Comparison of ENCODE assay signal across 21 cellular contexts in genomic region chr9:126430124-126430523, GRCh38.
DNase-seq lines count a peak whose midpoint lies in the region; TF ChIP-seq lines count a peak whose summit lies in the region.
"Had no signal": no experiment of that assay in that cellular context is flagged by ENCODE, and none has a peak within 500 bp of the region (broad histone marks: within the 10 kb centered on the region; RNA-seq: fewer than 3 reads in every experiment).

No MANE protein-coding gene starts in this region.

- H3K4me3 ChIP-seq in neural cell (ENCODE audit: low read length) = peak overlapping the region; percentile 33
- H3K4me3 ChIP-seq: BLaER1, Peyer's patch had no signal

- no peak for TF ChIP-seq RAD21 in neural cell (conservative IDR thresholded peaks at IDR 0.05)

- H3K9me2 ChIP-seq in neural cell (ENCODE audit: insufficient read depth, low read length) = no peaks in the 10 kb centered on the region

- H3K27ac ChIP-seq in caudate nucleus (ENCODE audit: low read depth, low read length) (peak overlapping the region; percentile 58), neural cell (ENCODE audit: low read length) (peak overlapping the region; percentile 81)
- H3K27ac ChIP-seq: BLaER1, epithelial cell of prostate, Peyer's patch, WERI-Rb-1 had no signal

- DNase-seq in activated naive CD4-positive, alpha-beta T cell treated with anti-CD3 and anti-CD28 coated beads for 36 hours = no peak
- no peak for DNase-seq in activated naive CD4-positive, alpha-beta T cell (lab: John Stamatoyannopoulos, UW)
- DNase-seq in caudate nucleus (lab: John Stamatoyannopoulos, UW) (no peak), NCI-H345 treated with DMSO at 0.1 percent for 48 hours (lab: John Stamatoyannopoulos, UW; ENCODE audit: unreplicated experiment) (no peak), EL (no peak)
- no peak for DNase-seq in activated CD4-positive, alpha-beta memory T cell treated with anti-CD3 and anti-CD28 coated beads for 36 hours
- DNase-seq: activated CD4-positive, alpha-beta T cell treated with anti-CD3 and anti-CD28 coated beads, Interleukin-2, amount 10 ng/mL, durations not matched to agents 7 days and 5 days; activated T-cell treated with anti-CD3 and anti-CD28 coated beads for 4 hours; DMS79 treated with DMSO at 0.1 percent for 48 hours; left ventricle myocardium superior; NCI-H1092 treated with DMSO at 0.1 percent for 48 hours; NCI-H2081 treated with DMSO at 0.1 percent for 48 hours; Peyer's patch; SHP77 treated with DMSO at 0.1 percent for 48 hours; stimulated activated naive CD8-positive, alpha-beta T cell treated with anti-CD3 and anti-CD28 coated beads, Interleukin-15, amount 100 ng/mL, for 72 hours; T1000; trophoblast cell; WERI-Rb-1 had no signal

- CTCF ChIA-PET in activated naive CD4-positive, alpha-beta T cell treated with anti-CD3 and anti-CD28 coated beads for 36 hours (lab: Charles Lee) = no interaction called here
- CTCF ChIA-PET in activated CD4-positive, alpha-beta memory T cell treated with anti-CD3 and anti-CD28 coated beads for 36 hours (lab: Charles Lee) = interaction anchor here (0.9 kb wide), 1 partner anchor 31 kb away, joined by 3 read pairs; no protein-coding TSS in a partner anchor

- H3K27me3 Mint-ChIP-seq in activated naive CD4-positive, alpha-beta T cell treated with anti-CD3 and anti-CD28 coated beads for 36 hours (ENCODE audit: low read depth) = no peaks in the 10 kb centered on the region
- H3K27me3 Mint-ChIP-seq in activated CD4-positive, alpha-beta memory T cell treated with anti-CD3 and anti-CD28 coated beads for 36 hours = no peaks in the 10 kb centered on the region
- H3K27me3 Mint-ChIP-seq: stimulated activated naive CD8-positive, alpha-beta T cell treated with anti-CD3 and anti-CD28 coated beads, Interleukin-15, amount 100 ng/mL, for 72 hours had no signal

- no peaks in the 10 kb centered on the region for H3K4me1 Mint-ChIP-seq in activated naive CD4-positive, alpha-beta T cell treated with anti-CD3 and anti-CD28 coated beads for 36 hours (ENCODE audit: low read depth)
- H3K4me1 Mint-ChIP-seq in activated CD4-positive, alpha-beta memory T cell treated with anti-CD3 and anti-CD28 coated beads for 36 hours (ENCODE audit: low read depth) = no peaks in the 10 kb centered on the region
- H3K4me1 Mint-ChIP-seq: activated CD4-positive, alpha-beta T cell treated with anti-CD3 and anti-CD28 coated beads, Interleukin-2, amount 10 ng/mL, durations not matched to agents 7 days and 5 days had no signal

- intact Hi-C loops in activated naive CD4-positive, alpha-beta T cell treated with anti-CD3 and anti-CD28 coated beads for 36 hours (cut with micrococcal nuclease) = no loop called here
- intact Hi-C loops in activated CD4-positive, alpha-beta memory T cell treated with anti-CD3 and anti-CD28 coated beads for 36 hours (cut with micrococcal nuclease) = no loop called here

- no peaks in the 10 kb centered on the region for H3K27me3 ChIP-seq in neural cell (ENCODE audit: insufficient read depth, low read depth, low read length)
- H3K27me3 ChIP-seq: BLaER1, Peyer's patch had no signal

- no peaks in the 10 kb centered on the region for H3K36me3 Mint-ChIP-seq in activated naive CD4-positive, alpha-beta T cell treated with anti-CD3 and anti-CD28 coated beads for 36 hours (ENCODE audit: low read depth)
- H3K36me3 Mint-ChIP-seq in activated CD4-positive, alpha-beta memory T cell treated with anti-CD3 and anti-CD28 coated beads for 36 hours = peaks cover 1% of the 10 kb centered on the region

- no peak overlapping the region for H2AFZ ChIP-seq in neural cell (ENCODE audit: low read depth, low read length)

- H3K79me2 ChIP-seq in neural cell (replicated peaks; ENCODE audit: insufficient read depth, low read length) = no peaks in the 10 kb centered on the region

- POLR2A ChIA-PET in activated CD4-positive, alpha-beta memory T cell treated with anti-CD3 and anti-CD28 coated beads for 36 hours (lab: Charles Lee) = no interaction called here

- no peaks in the 10 kb centered on the region for H3F3A ChIP-seq in neural cell (ENCODE audit: insufficient read depth, low read length, poor library complexity, severe bottlenecking)

- peak overlapping the region; percentile 26 for H3K27ac Mint-ChIP-seq in activated naive CD4-positive, alpha-beta T cell treated with anti-CD3 and anti-CD28 coated beads for 36 hours
- H3K27ac Mint-ChIP-seq in activated CD4-positive, alpha-beta memory T cell treated with anti-CD3 and anti-CD28 coated beads for 36 hours = no peak overlapping the region
- H3K27ac Mint-ChIP-seq: activated CD4-positive, alpha-beta T cell treated with anti-CD3 and anti-CD28 coated beads, Interleukin-2, amount 10 ng/mL, durations not matched to agents 7 days and 5 days had no signal

- peak overlapping the region; percentile 46 for H3K9ac ChIP-seq in neural cell (ENCODE audit: low read length)
- H3K9ac ChIP-seq: BLaER1 had no signal

- no peak overlapping the region for H3K4me2 ChIP-seq in neural cell (ENCODE audit: low read length)
- H3K4me2 ChIP-seq: BLaER1 had no signal

- TF ChIP-seq EP300 in neural cell (conservative IDR thresholded peaks at IDR 0.05; ENCODE audit: poor library complexity, severe bottlenecking) = no peak

- H3K36me3 ChIP-seq in neural cell (ENCODE audit: insufficient read depth, low read length) = peaks cover 4% of the 10 kb centered on the region
- H3K36me3 ChIP-seq: BLaER1 had no signal

- no peak overlapping the region for H3K4me3 Mint-ChIP-seq in activated naive CD4-positive, alpha-beta T cell treated with anti-CD3 and anti-CD28 coated beads for 36 hours
- no peak overlapping the region for H3K4me3 Mint-ChIP-seq in activated CD4-positive, alpha-beta memory T cell treated with anti-CD3 and anti-CD28 coated beads for 36 hours
- H3K4me3 Mint-ChIP-seq: activated CD4-positive, alpha-beta T cell treated with anti-CD3 and anti-CD28 coated beads, Interleukin-2, amount 10 ng/mL, durations not matched to agents 7 days and 5 days; stimulated activated naive CD8-positive, alpha-beta T cell treated with anti-CD3 and anti-CD28 coated beads, Interleukin-15, amount 100 ng/mL, for 72 hours had no signal

- H4K20me1 ChIP-seq in neural cell (ENCODE audit: insufficient read depth) = no peaks in the 10 kb centered on the region
- H4K20me1 ChIP-seq: BLaER1 had no signal

- no peaks in the 10 kb centered on the region for H3K9me3 ChIP-seq in neural cell (ENCODE audit: low read length)
- H3K9me3 ChIP-seq: BLaER1, Peyer's patch had no signal

- no peak for TF ChIP-seq CTCF in neural cell (IDR thresholded peaks at IDR 0.05; ENCODE audit: poor library complexity, severe bottlenecking)

- no peaks in the 10 kb centered on the region for H3K9me3 Mint-ChIP-seq in activated naive CD4-positive, alpha-beta T cell treated with anti-CD3 and anti-CD28 coated beads for 36 hours
- no peaks in the 10 kb centered on the region for H3K9me3 Mint-ChIP-seq in activated CD4-positive, alpha-beta memory T cell treated with anti-CD3 and anti-CD28 coated beads for 36 hours
- H3K9me3 Mint-ChIP-seq: activated CD4-positive, alpha-beta T cell treated with anti-CD3 and anti-CD28 coated beads, Interleukin-2, amount 10 ng/mL, durations not matched to agents 7 days and 5 days; stimulated activated naive CD8-positive, alpha-beta T cell treated with anti-CD3 and anti-CD28 coated beads, Interleukin-15, amount 100 ng/mL, for 72 hours had no signal

TF ChIP-seq in neural cell, 6 proteins besides CTCF, POLR2A, EP300 and RAD21:
- TF ChIP-seq TAF1 (IDR thresholded peaks at IDR 0.05; ENCODE audit: low read depth) (no peak), POLR2AphosphoS5 (IDR thresholded peaks at IDR 0.05) (no peak), MXI1 (conservative IDR thresholded peaks at IDR 0.05; ENCODE audit: poor library complexity, severe bottlenecking) (no peak), SMC3 (conservative IDR thresholded peaks at IDR 0.05; ENCODE audit: poor library complexity) (no peak), REST (IDR thresholded peaks at IDR 0.05; ENCODE audit: borderline replicate concordance) (no peak), EZH2 (IDR thresholded peaks at IDR 0.05; ENCODE audit: borderline replicate concordance, insufficient read depth, low read length, poor library complexity, severe bottlenecking) (no peak)
